9 cellular contexts compared by ENCODE assay signal in genomic region chr7:92158660-92159575, GRCh38. TPM values are rescaled to one million over a fixed set of nuclear protein-coding genes. Genes with fewer than 3 reads are reported as not detected.
DNase-seq lines count a peak whose midpoint lies in the region; ATAC-seq, FAIRE-seq and TF ChIP-seq lines count a peak whose summit lies in the region.
"Had no signal": no experiment of that assay in that cellular context is flagged by ENCODE, and none has a peak within 500 bp of the region (broad histone marks: within the 10 kb centered on the region; RNA-seq: fewer than 3 reads in every experiment).

No MANE protein-coding gene starts in this region.

- ATAC-seq in GM21786 (IDR thresholded peaks at IDR 0.05; ENCODE audit: unreplicated experiment) (peak; percentile 87), foreskin keratinocyte (peak; percentile 38)
- no peak for ATAC-seq in stimulated activated memory B cell treated with anti-CD40 and anti-IgM and Interleukin-4, amounts not matched to agents 10 μg/mL and 1 μg/mL and 100 μg/mL, for 72 hours

- DNase-seq in GM13976 (ENCODE audit: low spot score) (peak; percentile 36), HTR-8/SVneo (ENCODE audit: insufficient read length, low spot score) (peak; percentile 21), foreskin keratinocyte (peak; percentile 44 to 48), NCI-H1436 (lab: John Stamatoyannopoulos, UW) (no peak), glutamatergic neuron (no peak)
- DNase-seq in activated CD4-positive, alpha-beta T cell treated with anti-CD3 and anti-CD28 coated beads for 48 hours: no peak
- DNase-seq: GF-D8 had no signal

- no peaks in the 10 kb centered on the region for H3K27me3 Mint-ChIP-seq in stimulated activated memory B cell treated with anti-CD40 and anti-IgM and Interleukin-4, amounts not matched to agents 10 μg/mL and 1 μg/mL and 100 μg/mL, for 72 hours
- no peaks in the 10 kb centered on the region for H3K27me3 Mint-ChIP-seq in glutamatergic neuron (ENCODE audit: unreplicated experiment)

- H3K27ac Mint-ChIP-seq in stimulated activated memory B cell treated with anti-CD40 and anti-IgM and Interleukin-4, amounts not matched to agents 10 μg/mL and 1 μg/mL and 100 μg/mL, for 72 hours: no peak overlapping the region
- H3K27ac Mint-ChIP-seq in glutamatergic neuron (ENCODE audit: unreplicated experiment): no peak overlapping the region

- FAIRE-seq in HTR-8/SVneo (lab: Jason Lieb, UNC): no peak

- no peaks in the 10 kb centered on the region for H3K9me3 Mint-ChIP-seq in stimulated activated memory B cell treated with anti-CD40 and anti-IgM and Interleukin-4, amounts not matched to agents 10 μg/mL and 1 μg/mL and 100 μg/mL, for 72 hours
- H3K9me3 Mint-ChIP-seq in glutamatergic neuron (ENCODE audit: unreplicated experiment): no peaks in the 10 kb centered on the region

- no peaks in the 10 kb centered on the region for H3K4me1 Mint-ChIP-seq in stimulated activated memory B cell treated with anti-CD40 and anti-IgM and Interleukin-4, amounts not matched to agents 10 μg/mL and 1 μg/mL and 100 μg/mL, for 72 hours
- peaks cover 2% of the 10 kb centered on the region for H3K4me1 Mint-ChIP-seq in glutamatergic neuron (ENCODE audit: low read depth, unreplicated experiment)

- no peaks in the 10 kb centered on the region for H3K27me3 ChIP-seq in foreskin keratinocyte

- H3K4me3 Mint-ChIP-seq in stimulated activated memory B cell treated with anti-CD40 and anti-IgM and Interleukin-4, amounts not matched to agents 10 μg/mL and 1 μg/mL and 100 μg/mL, for 72 hours: no peak overlapping the region
- no peak overlapping the region for H3K4me3 Mint-ChIP-seq in glutamatergic neuron (ENCODE audit: unreplicated experiment)

- no peaks in the 10 kb centered on the region for H3K4me1 ChIP-seq in foreskin keratinocyte

- no peak overlapping the region for H3K27ac ChIP-seq in foreskin keratinocyte

- TF ChIP-seq CTCF in GM13976 (IDR thresholded peaks at IDR 0.05; ENCODE audit: borderline replicate concordance, control extremely low read depth, extremely low read depth, insufficient read depth, missing control alignments): no peak
- TF ChIP-seq CTCF in foreskin keratinocyte (conservative IDR thresholded peaks at IDR 0.05): no peak
- no peak for TF ChIP-seq CTCF in glutamatergic neuron (IDR thresholded peaks at IDR 0.05; ENCODE audit: partially characterized antibody, unreplicated experiment)

- no peaks in the 10 kb centered on the region for H3K36me3 Mint-ChIP-seq in stimulated activated memory B cell treated with anti-CD40 and anti-IgM and Interleukin-4, amounts not matched to agents 10 μg/mL and 1 μg/mL and 100 μg/mL, for 72 hours
- no peaks in the 10 kb centered on the region for H3K36me3 Mint-ChIP-seq in glutamatergic neuron (ENCODE audit: unreplicated experiment)

- in situ Hi-C loops in GM13976 (cut with MboI; ENCODE audit: low sequenced_read_pairs, unreplicated experiment): no loop called here

RNA-seq across cellular contexts. Expression of gene LRRD1, which starts 20.0 kb away (rescaled TPM):
- total RNA-seq in foreskin keratinocyte (0.04 TPM in 1 of 2 replicates, not detected in the other), glutamatergic neuron (ENCODE audit: unreplicated experiment) (0.15 TPM)
- polyA plus RNA-seq in foreskin keratinocyte: not detected in 2 replicates

RNA-seq across cellular contexts. Expression of gene CYP51A1, which starts 24.6 kb away (rescaled TPM):
- total RNA-seq in foreskin keratinocyte (268 and 280 TPM in 2 replicates), glutamatergic neuron (ENCODE audit: unreplicated experiment) (207 TPM)
- polyA plus RNA-seq in foreskin keratinocyte: 84.4 and 101 TPM in 2 replicates

Comparison
In these comparisons a context has a peak if more than half of its experiments do, and no peak if none do; other contexts are left out.
1. DNase-seq: peak in GM13976 (single experiment), HTR-8/SVneo (single experiment) and foreskin keratinocyte (2 of 2); none in activated CD4-positive, alpha-beta T cell treated with anti-CD3 and anti-CD28 coated beads for 48 hours (single experiment), NCI-H1436 (single experiment) and glutamatergic neuron (single experiment).